1 cellular context compared by ENCODE assay signal in genomic region chr5:66932446-66932845, GRCh38.
TF ChIP-seq lines count a peak whose summit lies in the region.

No MANE protein-coding gene starts in this region.

TF ChIP-seq in GM23338, 12 proteins besides CTCF, POLR2A, EP300 and RAD21 (continued from another document):
- TF ChIP-seq ZNF462 (CRISPR knock-in tag; IDR thresholded peaks at IDR 0.05) (no peak), STAT1 (IDR thresholded peaks at IDR 0.05; ENCODE audit: unreplicated experiment) (no peak)
TF ChIP-seq in GM23338: peak in this region for 0.
